In the genomic region with DNA sequence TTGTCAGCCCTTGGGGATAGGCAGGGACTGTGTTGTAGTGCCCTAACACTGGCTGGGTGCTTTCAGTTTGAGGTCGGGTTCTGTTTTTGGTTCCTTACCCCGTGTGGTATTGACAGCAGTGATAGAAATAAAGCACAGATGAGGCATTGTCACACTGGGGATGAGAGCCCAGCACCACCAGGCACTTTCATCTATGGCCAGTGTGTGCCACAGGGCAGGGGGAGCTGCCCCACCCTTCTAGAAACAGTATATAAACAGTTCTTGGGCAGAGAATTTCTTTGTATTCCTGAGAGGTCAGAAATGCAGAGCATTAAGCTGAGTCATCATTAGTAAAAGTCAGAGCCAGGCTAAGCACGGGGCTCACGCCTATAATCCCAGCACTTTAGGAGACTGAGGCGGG, we compare ENCODE assay signal across 1 cellular context.
A peak's percentile ranks its signal among the peaks of the same experiment; 100 is the strongest.
TF ChIP-seq lines count a peak whose summit lies in the region.

No MANE protein-coding gene starts in this region.

TF ChIP-seq in K562, 482 proteins besides CTCF, POLR2A, EP300 and RAD21:
- TF ChIP-seq MAFG (tag; conservative IDR thresholded peaks at IDR 0.05) (peak; percentile 90), ZNF316 (IDR thresholded peaks at IDR 0.05) (peak; percentile 96), MAFK (IDR thresholded peaks at IDR 0.05; ENCODE audit: low read length) (peak; percentile 87), MAFF (IDR thresholded peaks at IDR 0.05; ENCODE audit: low read length) (peak; percentile 85), C11orf30 (IDR thresholded peaks at IDR 0.05; ENCODE audit: low read depth) (peak; percentile 94), NFE2 (IDR thresholded peaks at IDR 0.05; ENCODE audit: low read depth) (peak; percentile 54; the same call in 1 of the 2 replicates), MCM5 (IDR thresholded peaks at IDR 0.05; ENCODE audit: low read depth) (no peak), SMAD4 (CRISPR knock-in tag; conservative IDR thresholded peaks at IDR 0.05) (no peak), MYC (IDR thresholded peaks at IDR 0.05; ENCODE audit: low read depth, low read length) (no peak), MYC (CRISPR knock-in tag; IDR thresholded peaks at IDR 0.05; ENCODE audit: borderline replicate concordance, low read depth) (no peak), DACH1 (IDR thresholded peaks at IDR 0.05; ENCODE audit: partially characterized antibody) (no peak)
- TF ChIP-seq, protein P1, sequence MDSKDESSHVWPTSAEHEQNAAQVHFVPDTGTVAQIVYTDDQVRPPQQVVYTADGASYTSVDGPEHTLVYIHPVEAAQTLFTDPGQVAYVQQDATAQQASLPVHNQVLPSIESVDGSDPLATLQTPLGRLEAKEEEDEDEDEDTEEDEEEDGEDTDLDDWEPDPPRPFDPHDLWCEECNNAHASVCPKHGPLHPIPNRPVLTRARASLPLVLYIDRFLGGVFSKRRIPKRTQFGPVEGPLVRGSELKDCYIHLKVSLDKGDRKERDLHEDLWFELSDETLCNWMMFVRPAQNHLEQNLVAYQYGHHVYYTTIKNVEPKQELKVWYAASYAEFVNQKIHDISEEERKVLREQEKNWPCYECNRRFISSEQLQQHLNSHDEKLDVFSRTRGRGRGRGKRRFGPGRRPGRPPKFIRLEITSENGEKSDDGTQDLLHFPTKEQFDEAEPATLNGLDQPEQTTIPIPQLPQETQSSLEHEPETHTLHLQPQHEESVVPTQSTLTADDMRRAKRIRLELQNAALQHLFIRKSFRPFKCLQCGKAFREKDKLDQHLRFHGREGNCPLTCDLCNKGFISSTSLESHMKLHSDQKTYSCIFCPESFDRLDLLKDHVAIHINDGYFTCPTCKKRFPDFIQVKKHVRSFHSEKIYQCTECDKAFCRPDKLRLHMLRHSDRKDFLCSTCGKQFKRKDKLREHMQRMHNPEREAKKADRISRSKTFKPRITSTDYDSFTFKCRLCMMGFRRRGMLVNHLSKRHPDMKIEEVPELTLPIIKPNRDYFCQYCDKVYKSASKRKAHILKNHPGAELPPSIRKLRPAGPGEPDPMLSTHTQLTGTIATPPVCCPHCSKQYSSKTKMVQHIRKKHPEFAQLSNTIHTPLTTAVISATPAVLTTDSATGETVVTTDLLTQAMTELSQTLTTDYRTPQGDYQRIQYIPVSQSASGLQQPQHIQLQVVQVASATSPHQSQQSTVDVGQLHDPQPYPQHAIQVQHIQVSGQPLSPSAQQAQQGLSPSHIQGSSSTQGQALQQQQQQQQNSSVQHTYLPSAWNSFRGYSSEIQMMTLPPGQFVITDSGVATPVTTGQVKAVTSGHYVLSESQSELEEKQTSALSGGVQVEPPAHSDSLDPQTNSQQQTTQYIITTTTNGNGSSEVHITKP (IDR thresholded peaks at IDR 0.05; ENCODE audit: partially characterized antibody): no peak
